In the genomic region with DNA sequence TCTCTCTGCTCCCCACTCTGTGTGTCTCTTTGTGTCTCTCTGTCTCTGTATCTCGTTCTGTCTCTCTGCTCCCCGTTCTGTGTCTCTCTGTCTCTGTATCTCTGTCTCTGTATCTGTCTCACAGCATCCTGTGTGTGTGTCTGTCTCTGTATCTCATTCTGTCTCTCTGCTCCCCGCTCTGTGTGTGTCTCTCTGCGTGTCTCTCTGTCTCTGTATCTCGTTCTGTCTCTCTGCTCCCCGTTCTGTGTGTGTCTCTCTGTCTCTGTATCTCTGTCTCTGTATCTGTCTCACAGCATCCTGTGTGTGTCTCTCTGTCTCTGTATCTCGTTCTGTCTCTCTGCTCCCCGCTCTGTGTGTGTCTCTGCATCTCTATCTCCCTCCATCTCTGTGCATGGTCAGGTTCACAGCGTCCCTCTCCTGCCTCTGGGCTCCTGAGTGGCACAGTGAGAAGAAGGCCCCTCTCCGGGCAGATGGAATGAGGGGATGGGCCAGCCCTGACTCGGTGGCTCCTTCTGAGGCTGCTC, we compare ENCODE assay signal across 16 cellular contexts. TPM values are rescaled to one million over a fixed set of nuclear protein-coding genes. Genes with fewer than 3 reads are reported as not detected.
DNase-seq lines count a peak whose midpoint lies in the region; ATAC-seq and TF ChIP-seq lines count a peak whose summit lies in the region.
"Had no signal": no experiment of that assay in that cellular context is flagged by ENCODE, and none has a peak within 500 bp of the region (broad histone marks: within the 10 kb centered on the region; RNA-seq: fewer than 3 reads in every experiment).

No MANE protein-coding gene starts in this region.

- peaks cover 18 to 78% (median 64%) of the 10 kb centered on the region in 9 donors for H3K4me1 ChIP-seq in heart right ventricle
- peaks cover 9% of the 10 kb centered on the region for H3K4me1 ChIP-seq in endodermal cell (ENCODE audit: control insufficient read depth, insufficient read depth, low read length)
- H3K4me1 ChIP-seq in parathyroid adenoma = peaks cover 56% of the 10 kb centered on the region
- peaks cover 4 to 12% of the 10 kb centered on the region in 2 donors for H3K4me1 ChIP-seq in uterus
- H3K4me1 ChIP-seq in H9 (ENCODE audit: insufficient read depth, low read length) = no peaks in the 10 kb centered on the region

- H2AFZ ChIP-seq in parathyroid adenoma (peak overlapping the region; percentile 61), H9 (ENCODE audit: low read length) (no peak overlapping the region)

- no peaks in the 10 kb centered on the region for H4K20me1 ChIP-seq in H9 (ENCODE audit: control insufficient read depth, insufficient read depth, insufficient read length)

- no peaks in the 10 kb centered on the region for H3K23me2 ChIP-seq in H9 (ENCODE audit: insufficient read length, low read depth, low read length, poor library complexity, severe bottlenecking)

- no peak overlapping the region for H4K91ac ChIP-seq in H9 (ENCODE audit: insufficient read length, low read depth, low read length)

- H3K36me3 Mint-ChIP-seq in endodermal cell (ENCODE audit: low read depth) (no peaks in the 10 kb centered on the region), H9 (ENCODE audit: insufficient read depth in 1 of 3, low read depth in 3 of 3) (no peaks in the 10 kb centered on the region; a peak in 1 of 7 replicates)

- H3K4ac ChIP-seq in H9 (ENCODE audit: low read depth, low read length) = no peak overlapping the region

- H3K79me2 ChIP-seq in parathyroid adenoma (no peaks in the 10 kb centered on the region), H9 (ENCODE audit: insufficient read depth, low read length) (no peaks in the 10 kb centered on the region)

- H3K27me3 Mint-ChIP-seq in endodermal cell (ENCODE audit: insufficient read depth) (peaks cover 4% of the 10 kb centered on the region), H9 (ENCODE audit: low read depth) (peaks cover 2% of the 10 kb centered on the region; the same call in 1 of the 2 replicates)

- no peak overlapping the region for H4K8ac ChIP-seq in H9 (replicated peaks; ENCODE audit: insufficient read length, low read depth, low read length)

- H3K4me2 ChIP-seq in parathyroid adenoma (ENCODE audit: low read length) (no peak overlapping the region), H9 (ENCODE audit: insufficient read depth, insufficient read length, low read length) (no peak overlapping the region)

- H3K4me1 Mint-ChIP-seq in endodermal cell (peaks cover 7% of the 10 kb centered on the region), H9 (peaks cover 3 to 7% of the 10 kb centered on the region in 2 experiments; a peak in 2 of 4 replicates)

- intact Hi-C loops in heart right ventricle (cut with DNase I) (no loop called here), Right ventricle myocardium superior (cut with DNase I) (no loop called here), uterus (cut with DNase I; ENCODE audit: low total_unique reads) (no loop called here)

- no peak overlapping the region for H3K56ac ChIP-seq in H9 (ENCODE audit: insufficient read length, low read depth, low read length)

- no peak overlapping the region for H3K9ac ChIP-seq in endodermal cell (ENCODE audit: extremely low read depth, low read length, poor library complexity, severe bottlenecking)
- H3K9ac ChIP-seq in parathyroid adenoma = peak overlapping the region; percentile 5
- H3K9ac ChIP-seq in H9 (ENCODE audit: extremely low read depth, insufficient read length, low read length) = no peak overlapping the region

- no peaks in the 10 kb centered on the region for H3K36me3 ChIP-seq in heart right ventricle
- no peaks in the 10 kb centered on the region for H3K36me3 ChIP-seq in endodermal cell (ENCODE audit: control insufficient read depth, insufficient read depth, low read length)
- no peaks in the 10 kb centered on the region for H3K36me3 ChIP-seq in parathyroid adenoma (ENCODE audit: control insufficient read depth, insufficient read depth, low read length)
- H3K36me3 ChIP-seq in uterus = no peaks in the 10 kb centered on the region
- H3K36me3 ChIP-seq: HAP-1 had no signal

- H3K27ac Mint-ChIP-seq in endodermal cell (no peak overlapping the region), H9 (no peak overlapping the region)
- H3K27ac Mint-ChIP-seq: activated T-helper 2 cell treated with anti-CD3 and anti-CD28 coated beads, Interferon-gamma antibody, Interleukin-2, Interleukin-4, amounts not matched to agents 10 μg/mL and 5 μg/mL and 100 μg/mL, durations not matched to agents 14 hours and 24 hours and 36 hours had no signal

- no peak for ATAC-seq in heart right ventricle
- ATAC-seq in Right ventricle myocardium superior (ENCODE audit: poor library complexity) = no peak
- ATAC-seq in stimulated activated naive CD8-positive, alpha-beta T cell treated with anti-CD3 and anti-CD28 coated beads, Interleukin-15, Interleukin-2, amounts not matched to agents 100 U/mL and 50 U/mL, for 24 hours = no peak

- no peak for DNase-seq in heart right ventricle
- no peak for DNase-seq in Right ventricle myocardium superior
- DNase-seq in endodermal cell = no peak
- no peak for DNase-seq in uterus
- DNase-seq in stimulated activated naive CD8-positive, alpha-beta T cell treated with anti-CD3 and anti-CD28 coated beads, Interleukin-15, Interleukin-2, amounts not matched to agents 100 U/mL and 50 U/mL, for 24 hours = no peak
- DNase-seq in C1 segment of cervical spinal cord (lab: John Stamatoyannopoulos, UW) = no peak
- DNase-seq in H9 = no peak
- DNase-seq: effector CD4-positive, alpha-beta T cell; NCI-H1436 treated with DMSO at 0.1 percent for 48 hours; stimulated activated CD4-positive, alpha-beta T cell treated with anti-CD3 and anti-CD28 coated beads, Interleukin-4, amount 100 ng/mL, for 24 hours; stimulated activated naive CD4-positive, alpha-beta T cell had no signal

- H2BK20ac ChIP-seq in H9 (ENCODE audit: low read depth, low read length, poor library complexity, severe bottlenecking) = no peak overlapping the region

- H3K14ac ChIP-seq in H9 (ENCODE audit: insufficient read depth, low read length) = no peak overlapping the region

- H3K27ac ChIP-seq in heart right ventricle (peak overlapping the region; percentile 21 to 91 (median 78)), endodermal cell (ENCODE audit: low read depth, low read length) (peak overlapping the region; percentile 29), parathyroid adenoma (peak overlapping the region; percentile 70), uterus (peak overlapping the region; percentile 72 to 74), H9 (ENCODE audit: insufficient read length, low read depth, low read length) (no peak overlapping the region)

- H3T11ph ChIP-seq in H9 (ENCODE audit: low read length) = no peak overlapping the region

- no peak overlapping the region for H4K5ac ChIP-seq in H9 (ENCODE audit: insufficient read length, low read depth, low read length)

- H3K4me3 Mint-ChIP-seq in endodermal cell (no peak overlapping the region), H9 (no peak overlapping the region)

- no peak overlapping the region for H3K23ac ChIP-seq in H9 (ENCODE audit: insufficient read length, low read depth, low read length)

- H3K27me3 ChIP-seq in heart right ventricle (no peaks in the 10 kb centered on the region), endodermal cell (ENCODE audit: control insufficient read depth, insufficient read depth, low read length, poor library complexity, severe bottlenecking) (no peaks in the 10 kb centered on the region), parathyroid adenoma (ENCODE audit: control insufficient read depth, insufficient read depth, low read length) (no peaks in the 10 kb centered on the region), uterus (no peaks in the 10 kb centered on the region), H9 (ENCODE audit: insufficient read depth, low read length) (no peaks in the 10 kb centered on the region)

- no peaks in the 10 kb centered on the region for H3K79me1 ChIP-seq in H9 (ENCODE audit: insufficient read depth, low read depth, low read length, poor library complexity, severe bottlenecking)

- H2AK5ac ChIP-seq in H9 (ENCODE audit: insufficient read length, low read length) = no peak overlapping the region

- no peak overlapping the region for H2BK5ac ChIP-seq in H9 (ENCODE audit: insufficient read length, low read length)

- no peak overlapping the region for H2BK15ac ChIP-seq in H9 (ENCODE audit: low read depth, low read length)

- H3K4me3 ChIP-seq in heart right ventricle = no peak overlapping the region
- H3K4me3 ChIP-seq in endodermal cell (ENCODE audit: low read length) = no peak overlapping the region
- no peak overlapping the region for H3K4me3 ChIP-seq in parathyroid adenoma (ENCODE audit: low read depth, low read length)
- H3K4me3 ChIP-seq in uterus = no peak overlapping the region
- H3K4me3 ChIP-seq: HAP-1 had no signal

- H3K9me3 ChIP-seq in heart right ventricle (no peaks in the 10 kb centered on the region), endodermal cell (ENCODE audit: control insufficient read depth, low read length) (no peaks in the 10 kb centered on the region), parathyroid adenoma (ENCODE audit: control insufficient read depth, low read length) (no peaks in the 10 kb centered on the region), uterus (no peaks in the 10 kb centered on the region), H9 (ENCODE audit: control insufficient read depth, low read depth, low read length) (no peaks in the 10 kb centered on the region)
- H3K9me3 ChIP-seq: HAP-1 had no signal

- no peak overlapping the region for H2BK12ac ChIP-seq in H9 (ENCODE audit: insufficient read length, low read depth, low read length)

- H3K9me3 Mint-ChIP-seq in endodermal cell (no peaks in the 10 kb centered on the region), H9 (no peaks in the 10 kb centered on the region)
- H3K9me3 Mint-ChIP-seq: activated T-helper 2 cell treated with anti-CD3 and anti-CD28 coated beads, Interferon-gamma antibody, Interleukin-2, Interleukin-4, amounts not matched to agents 10 μg/mL and 5 μg/mL and 100 μg/mL, durations not matched to agents 14 hours and 24 hours and 36 hours had no signal

- TF ChIP-seq CTCF in heart right ventricle (IDR thresholded peaks at IDR 0.05) (no peak), endodermal cell (conservative IDR thresholded peaks at IDR 0.05) (no peak), parathyroid adenoma (IDR thresholded peaks at IDR 0.05) (no peak), uterus (IDR thresholded peaks at IDR 0.05) (no peak), H9 (conservative IDR thresholded peaks at IDR 0.05) (no peak)

- no peak overlapping the region for H3K18ac ChIP-seq in H9 (ENCODE audit: insufficient read length, low read depth, low read length)

- TF ChIP-seq POLR2A in uterus (IDR thresholded peaks at IDR 0.05) = no peak

- 77 to 79% methylated on average over 9 to 11 of the region's 11 CpGs for WGBS in heart right ventricle, 2 donors
- whole genome bisulfite sequencing in endodermal cell (ENCODE audit: insufficient coverage in 1 of 2, insufficient read length in 1 of 2), 2 experiments = 85 to 88% methylated on average over 11 of the region's 11 CpGs
- no CpG with 5 or more reads among the region's 11 CpGs for WGBS in H9 (ENCODE audit: extremely low coverage, insufficient read length, low lambda C conversion rate)

- no peak overlapping the region for H2BK120ac ChIP-seq in H9 (ENCODE audit: low read depth, low read length, poor library complexity, severe bottlenecking)

RNA-seq across cellular contexts. Expression of a gene that starts 38.9 kb away (rescaled TPM):
- total RNA-seq in heart right ventricle (not detected), Right ventricle myocardium superior (not detected), endodermal cell (not detected), uterus (1 to 10 TPM in 1 of 4 donors, not detected in 3; 2.4 TPM), H9 (2021) (not detected in 2 replicates)
- not detected for polyA plus RNA-seq in heart right ventricle
- polyA plus RNA-seq in endodermal cell (2013, experiment 1 of 2) = 0.25 TPM
- polyA plus RNA-seq in endodermal cell (2013, experiment 2 of 2) = not detected
- total RNA-seq: activated T-helper 2 cell treated with anti-CD3 and anti-CD28 coated beads, Interferon-gamma antibody, Interleukin-2, Interleukin-4, amounts not matched to agents 10 μg/mL and 5 μg/mL and 100 μg/mL, durations not matched to agents 14 hours and 24 hours and 36 hours; mononuclear cell; NCI-H460 had no signal
